14 cellular contexts compared by ENCODE assay signal in genomic region chr2:23594079-23594494, GRCh38.
DNase-seq lines count a peak whose midpoint lies in the region; ATAC-seq, FAIRE-seq and TF ChIP-seq lines count a peak whose summit lies in the region.
"Had no signal": no experiment of that assay in that cellular context is flagged by ENCODE, and none has a peak within 500 bp of the region (broad histone marks: within the 10 kb centered on the region; RNA-seq: fewer than 3 reads in every experiment).

No MANE protein-coding gene starts in this region.

- intact Hi-C loops in psoas muscle (cut with DNase I): no loop called here

- ATAC-seq in GM23338 (no peak), psoas muscle (no peak), esophagus mucosa (no peak)
- ATAC-seq: GM12878 had no signal

- no peaks in the 10 kb centered on the region for H3K36me3 Mint-ChIP-seq in GM23338 (ENCODE audit: low read depth)

- peaks cover 2% of the 10 kb centered on the region for H3K27me3 Mint-ChIP-seq in GM23338 (ENCODE audit: insufficient read depth, low read depth, poor library complexity)

- H3K27ac Mint-ChIP-seq in GM23338: peak overlapping the region; percentile 69; the same call in 1 of the 2 replicates
- H3K27ac Mint-ChIP-seq: endodermal cell; T-helper 2 cell treated with Interferon-gamma antibody and Interleukin-4, amounts not matched to agents 5 μg/mL and 100 μg/mL, for 36 hours had no signal

- H3K36me3 ChIP-seq in GM23338 (ENCODE audit: insufficient read depth): no peaks in the 10 kb centered on the region
- H3K36me3 ChIP-seq in psoas muscle (ENCODE audit: insufficient read depth in 1 of 2, low read depth in 1 of 2): no peaks in the 10 kb centered on the region
- H3K36me3 ChIP-seq: vagina had no signal

- no peaks in the 10 kb centered on the region for H3K9me2 ChIP-seq in GM23338 (ENCODE audit: insufficient read depth)

- H3K9me3 Mint-ChIP-seq in GM23338: no peaks in the 10 kb centered on the region
- H3K9me3 Mint-ChIP-seq: endodermal cell; T-helper 2 cell treated with Interferon-gamma antibody and Interleukin-4, amounts not matched to agents 5 μg/mL and 100 μg/mL, for 36 hours had no signal

- no peaks in the 10 kb centered on the region for H3K79me2 ChIP-seq in GM23338 (replicated peaks; ENCODE audit: insufficient read depth)

- no peaks in the 10 kb centered on the region for H3F3A ChIP-seq in GM23338 (replicated peaks; ENCODE audit: low read depth)

- FAIRE-seq in frontal cortex (lab: Jason Lieb, UNC): no peak
- FAIRE-seq in GM12891 (lab: Jason Lieb, UNC): no peak
- FAIRE-seq: GM12878, GM19239 had no signal

- TF ChIP-seq POLR2A in GM12891 (IDR thresholded peaks at IDR 0.05; ENCODE audit: low read depth, low read length): no peak

- no peak overlapping the region for H3K4me3 Mint-ChIP-seq in GM23338
- H3K4me3 Mint-ChIP-seq: endodermal cell; T-helper 2 cell treated with Interferon-gamma antibody and Interleukin-4, amounts not matched to agents 5 μg/mL and 100 μg/mL, for 36 hours had no signal

- H3K4me3 ChIP-seq in GM23338 (no peak overlapping the region), psoas muscle (no peak overlapping the region)
- H3K4me3 ChIP-seq: GM12878, vagina had no signal

- no peak overlapping the region for H3K27ac ChIP-seq in GM23338 (ENCODE audit: low read depth)
- peak overlapping the region; percentile 27 for H3K27ac ChIP-seq in psoas muscle
- H3K27ac ChIP-seq: vagina had no signal

- no peak for TF ChIP-seq CTCF in GM23338 (conservative IDR thresholded peaks at IDR 0.05; ENCODE audit: low read depth in 2 of 2)
- TF ChIP-seq CTCF in psoas muscle (IDR thresholded peaks at IDR 0.05): no peak

- WGBS in psoas muscle, 3 donors: 48 to 72% (median 53%) methylated on average over 18 of the region's 18 CpGs

- H3K4me1 ChIP-seq in GM23338 (ENCODE audit: insufficient read depth): no peaks in the 10 kb centered on the region
- H3K4me1 ChIP-seq in psoas muscle: peaks cover 50% of the 10 kb centered on the region

- H3K27me3 ChIP-seq in GM23338 (ENCODE audit: insufficient read depth) (no peaks in the 10 kb centered on the region), psoas muscle (ENCODE audit: insufficient read depth in 3 of 3, low read length in 2 of 3) (no peaks in the 10 kb centered on the region)
- H3K27me3 ChIP-seq: vagina had no signal

- no peaks in the 10 kb centered on the region for H3K9me3 ChIP-seq in psoas muscle
- H3K9me3 ChIP-seq: vagina had no signal

- peaks cover 6% of the 10 kb centered on the region; the same call in 1 of the 3 replicates for H3K4me1 Mint-ChIP-seq in GM23338

- DNase-seq in GM23338 (ENCODE audit: low spot score) (no peak), NCI-H2081 treated with DMSO at 0.1 percent for 48 hours (lab: John Stamatoyannopoulos, UW) (peak; percentile 95), dermis blood vessel endothelial cell (peak; percentile 45), psoas muscle (no peak), frontal cortex (ENCODE audit: low spot score in 2 of 2) (no peak), NOMO-1 treated with DMSO at 0.1 percent for 48 hours (lab: John Stamatoyannopoulos, UW; ENCODE audit: unreplicated experiment) (no peak), GM12891 (ENCODE audit: insufficient read length, low spot score) (no peak)
- DNase-seq: endodermal cell, Kasumi-1 had no signal

- no peak overlapping the region for H2AFZ ChIP-seq in GM23338

- H4K20me1 ChIP-seq in GM23338 (replicated peaks; ENCODE audit: insufficient read depth): no peaks in the 10 kb centered on the region

- no peak overlapping the region for H3K4me2 ChIP-seq in GM23338

TF ChIP-seq in GM23338, 12 proteins besides CTCF, POLR2A, EP300 and RAD21 (continues in another document):
- TF ChIP-seq POLR2AphosphoS5 (IDR thresholded peaks at IDR 0.05; ENCODE audit: low read depth) (no peak), STAT1 (IDR thresholded peaks at IDR 0.05; ENCODE audit: unreplicated experiment) (no peak), ZNF331 (CRISPR knock-in tag; IDR thresholded peaks at IDR 0.05; ENCODE audit: low read depth) (no peak), ZNF114 (CRISPR knock-in tag; IDR thresholded peaks at IDR 0.05) (no peak), ETS1 (IDR thresholded peaks at IDR 0.05) (no peak), NANOG (IDR thresholded peaks at IDR 0.05; ENCODE audit: borderline replicate concordance) (no peak), EZH2phosphoT487 (IDR thresholded peaks at IDR 0.05; ENCODE audit: unreplicated experiment) (no peak), CREB1 (CRISPR knock-in tag; IDR thresholded peaks at IDR 0.05; ENCODE audit: low read depth) (no peak), JUNB (IDR thresholded peaks at IDR 0.05; ENCODE audit: unreplicated experiment) (no peak)

TF ChIP-seq in GM12891, 5 proteins besides CTCF, POLR2A, EP300 and RAD21:
- TF ChIP-seq TAF1 (IDR thresholded peaks at IDR 0.05; ENCODE audit: low read depth, low read length) (no peak), POU2F2 (IDR thresholded peaks at IDR 0.05; ENCODE audit: low read depth, low read length) (no peak), PAX5 (IDR thresholded peaks at IDR 0.05; ENCODE audit: insufficient read depth, low read length, severe bottlenecking) (no peak), POLR2AphosphoS5 (IDR thresholded peaks at IDR 0.05; ENCODE audit: low read depth, low read length) (no peak), SPI1 (IDR thresholded peaks at IDR 0.05; ENCODE audit: low read depth, low read length) (no peak)
TF ChIP-seq in GM12891: peak in this region for 0.

Comparison
In these comparisons a context has a peak if more than half of its experiments do, and no peak if none do; other contexts are left out.
1. DNase-seq: peak in NCI-H2081 treated with DMSO at 0.1 percent for 48 hours (single experiment) and dermis blood vessel endothelial cell (single experiment); none in GM23338 (single experiment), psoas muscle (0 of 2), frontal cortex (0 of 2), NOMO-1 treated with DMSO at 0.1 percent for 48 hours (single experiment) and GM12891 (single experiment).